Comparison of ENCODE assay signal across 18 cellular contexts in the genomic region with DNA sequence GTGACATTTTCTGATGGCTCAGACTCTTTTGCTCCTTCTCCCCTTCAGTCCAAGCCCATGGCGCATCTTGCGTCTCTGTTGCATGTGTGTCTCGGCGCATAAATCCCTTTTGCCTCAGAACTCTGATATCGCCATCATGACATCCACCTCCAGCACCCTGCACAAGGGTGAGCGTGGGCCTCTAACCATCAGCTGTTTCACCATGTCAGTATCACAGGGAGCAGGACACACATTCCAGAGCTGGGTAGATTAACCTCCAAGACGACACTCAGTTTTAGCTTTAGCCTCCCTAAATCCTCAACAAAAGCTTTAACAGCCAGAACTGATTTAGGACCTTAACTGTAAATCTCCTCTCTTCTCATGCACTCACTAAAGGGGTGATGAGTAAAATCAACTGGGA.
"Had no signal": no experiment of that assay in that cellular context is flagged by ENCODE, and none has a peak within 500 bp of the region (broad histone marks: within the 10 kb centered on the region; RNA-seq: fewer than 3 reads in every experiment).

No MANE protein-coding gene starts in this region.

- H3K9me3 ChIP-seq: right lobe of liver, thoracic aorta, tibial nerve, upper lobe of right lung, uterus had no signal

- H3K4me1 ChIP-seq: parathyroid adenoma, right lobe of liver, upper lobe of right lung had no signal

- H3K36me3 Mint-ChIP-seq: natural killer cell treated with Interleukin-12 subunit alpha and Interleukin-12 subunit beta and Interleukin-15 and Interleukin-18, amount 100 ng/mL, for 72 hours; stimulated activated effector memory CD8-positive, alpha-beta T cell treated with anti-CD3 and anti-CD28 coated beads, Interleukin-12 subunit alpha, Interleukin-12 subunit beta, amount 100 ng/mL, for 72 hours had no signal

- H3K9me3 Mint-ChIP-seq: stimulated activated effector memory CD8-positive, alpha-beta T cell treated with anti-CD3 and anti-CD28 coated beads, Interleukin-12 subunit alpha, Interleukin-12 subunit beta, amount 100 ng/mL, for 72 hours had no signal

- H3K27me3 Mint-ChIP-seq: memory B cell had no signal

- H3K4me3 ChIP-seq: lung, right lobe of liver, thoracic aorta, tibial nerve, upper lobe of right lung, uterus had no signal

- H3K79me2 ChIP-seq: parathyroid adenoma had no signal

- H3K36me3 ChIP-seq: right lobe of liver, thoracic aorta, tibial nerve, upper lobe of right lung, uterus had no signal

- H3K27ac ChIP-seq: parathyroid adenoma, right lobe of liver, thoracic aorta, tibial nerve, upper lobe of right lung, uterus had no signal

- ATAC-seq: left lobe of liver; natural killer cell treated with Interleukin-12 subunit alpha and Interleukin-12 subunit beta and Interleukin-15 and Interleukin-18, amount 100 ng/mL, for 72 hours; right lobe of liver; stimulated activated effector memory CD8-positive, alpha-beta T cell treated with anti-CD3 and anti-CD28 coated beads, Interleukin-12 subunit alpha, Interleukin-12 subunit beta, amount 100 ng/mL, for 72 hours; stimulated activated naive CD8-positive, alpha-beta T cell treated with anti-CD3 and anti-CD28 coated beads, Interleukin-15, Interleukin-2, amounts not matched to agents 100 U/mL and 50 U/mL, for 24 hours; upper lobe of right lung had no signal

- H2AFZ ChIP-seq: parathyroid adenoma had no signal

- H3K27me3 ChIP-seq: right lobe of liver, tibial nerve, upper lobe of right lung, uterus had no signal

- H3K9ac ChIP-seq: parathyroid adenoma had no signal

- H3K4me3 Mint-ChIP-seq: memory B cell; natural killer cell treated with Interleukin-12 subunit alpha and Interleukin-12 subunit beta and Interleukin-15 and Interleukin-18, amount 100 ng/mL, for 72 hours; stimulated activated effector memory CD8-positive, alpha-beta T cell treated with anti-CD3 and anti-CD28 coated beads, Interleukin-12 subunit alpha, Interleukin-12 subunit beta, amount 100 ng/mL, for 72 hours had no signal

- H3K27ac Mint-ChIP-seq: memory B cell; natural killer cell treated with Interleukin-12 subunit alpha and Interleukin-12 subunit beta and Interleukin-15 and Interleukin-18, amount 100 ng/mL, for 72 hours; progenitor cell of endocrine pancreas; stimulated activated effector memory CD8-positive, alpha-beta T cell treated with anti-CD3 and anti-CD28 coated beads, Interleukin-12 subunit alpha, Interleukin-12 subunit beta, amount 100 ng/mL, for 72 hours had no signal

- DNase-seq: cortex of kidney; effector CD4-positive, alpha-beta T cell; kidney; right lobe of liver; stimulated activated CD4-positive, alpha-beta T cell treated with anti-CD3 and anti-CD28 coated beads, Interleukin-2, amount 100 ng/mL, for 24 hours; stimulated activated CD4-positive, alpha-beta T cell treated with anti-CD3 and anti-CD28 coated beads, Interleukin-4, amount 100 ng/mL, for 24 hours; stimulated activated naive CD8-positive, alpha-beta T cell treated with anti-CD3 and anti-CD28 coated beads, Interleukin-15, Interleukin-2, amounts not matched to agents 100 U/mL and 50 U/mL, for 24 hours; upper lobe of right lung; uterus had no signal
